Comparison of ENCODE assay signal across 1 cellular context in the genomic region with DNA sequence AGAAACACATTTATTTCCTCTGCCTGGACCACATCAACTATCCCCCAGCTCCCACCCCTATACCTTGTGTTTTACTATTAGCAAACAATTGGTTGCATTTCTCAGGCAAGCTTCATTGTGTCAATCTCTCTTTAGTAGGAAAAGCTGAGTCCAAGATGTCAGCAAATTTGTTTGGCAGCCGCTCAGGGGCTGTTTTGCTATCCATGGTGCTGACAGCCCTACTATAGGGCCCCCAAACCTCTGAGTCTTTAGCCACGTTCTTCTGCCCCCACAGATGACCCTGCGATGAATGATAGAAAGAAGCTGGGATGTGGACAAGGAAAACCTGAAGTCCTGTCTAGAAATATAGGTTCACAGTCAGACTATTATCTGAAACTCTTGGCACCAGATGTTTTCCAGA.
TF ChIP-seq lines count a peak whose summit lies in the region.

No MANE protein-coding gene starts in this region.

TF ChIP-seq in GM12878, 131 proteins besides CTCF, POLR2A, EP300 and RAD21:
- no peak for TF ChIP-seq CBX5 (IDR thresholded peaks at IDR 0.05; ENCODE audit: low read depth)
- TF ChIP-seq IRF3 (IDR thresholded peaks at IDR 0.05): no peak
- peak; percentile 78 for TF ChIP-seq REST (IDR thresholded peaks at IDR 0.05; ENCODE audit: low read depth, low read length)
